Comparison of ENCODE assay signal across 10 cellular contexts in the genomic region with DNA sequence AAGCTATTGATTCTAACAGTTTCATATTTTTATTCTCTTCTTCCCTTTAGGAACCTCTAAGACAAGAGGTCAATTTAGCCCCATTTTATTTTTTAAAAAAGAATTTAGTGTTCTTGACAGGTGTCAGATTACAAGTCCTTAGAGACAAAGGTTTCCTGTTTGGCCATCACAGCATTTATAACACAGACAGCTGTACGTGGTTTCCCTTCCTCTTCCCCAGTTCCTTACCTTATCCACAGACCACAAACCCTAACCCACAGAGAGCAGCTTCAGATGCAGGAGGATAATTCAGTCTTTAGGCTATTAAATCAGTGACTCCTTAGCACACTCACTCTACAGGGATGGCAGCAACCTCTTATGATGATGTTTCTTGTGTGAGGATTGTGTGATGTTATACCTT.
DNase-seq lines count a peak whose midpoint lies in the region; ATAC-seq and TF ChIP-seq lines count a peak whose summit lies in the region.
"Had no signal": no experiment of that assay in that cellular context is flagged by ENCODE, and none has a peak within 500 bp of the region (broad histone marks: within the 10 kb centered on the region; RNA-seq: fewer than 3 reads in every experiment).

No MANE protein-coding gene starts in this region.

- no peak overlapping the region for H3K9ac ChIP-seq in BLaER1

- intact Hi-C loops in mucosa of descending colon (cut with DNase I, micrococcal nuclease) (no loop called here), uterus (cut with DNase I; ENCODE audit: low total_unique reads) (no loop called here)

- H3K36me3 ChIP-seq in BLaER1 (no peaks in the 10 kb centered on the region), mucosa of descending colon (ENCODE audit: low read depth) (no peaks in the 10 kb centered on the region), uterus (no peaks in the 10 kb centered on the region)
- H3K36me3 ChIP-seq: gastrocnemius medialis had no signal

- H3K9me3 ChIP-seq in BLaER1 (peaks cover 47% of the 10 kb centered on the region), mucosa of descending colon (peaks cover 56% of the 10 kb centered on the region), uterus (no peaks in the 10 kb centered on the region)
- H3K9me3 ChIP-seq: gastrocnemius medialis had no signal

- H3K4me1 ChIP-seq in BLaER1 (peaks cover 31% of the 10 kb centered on the region), mucosa of descending colon (ENCODE audit: low read depth) (no peaks in the 10 kb centered on the region), uterus (no peaks in the 10 kb centered on the region)
- H3K4me1 ChIP-seq: gastrocnemius medialis had no signal

- TF ChIP-seq CTCF in mucosa of descending colon (IDR thresholded peaks at IDR 0.05) (no peak), uterus (IDR thresholded peaks at IDR 0.05) (no peak)

- ATAC-seq in GM19397 (IDR thresholded peaks at IDR 0.05; ENCODE audit: unreplicated experiment) (peak; percentile 89), HG03045 (IDR thresholded peaks at IDR 0.05; ENCODE audit: unreplicated experiment) (peak; percentile 88), GM18519 (IDR thresholded peaks at IDR 0.05; ENCODE audit: low FRiP score, unreplicated experiment) (no peak), mucosa of descending colon (no peak)
- ATAC-seq: gastrocnemius medialis had no signal

- no peak overlapping the region for H3K27ac ChIP-seq in BLaER1
- no peak overlapping the region for H3K27ac ChIP-seq in uterus
- H3K27ac ChIP-seq: gastrocnemius medialis had no signal

- peak overlapping the region; percentile 65 for H3K4me2 ChIP-seq in BLaER1

- H3K4me3 ChIP-seq in BLaER1 (no peak overlapping the region), mucosa of descending colon (no peak overlapping the region), uterus (no peak overlapping the region)
- H3K4me3 ChIP-seq: gastrocnemius medialis had no signal

- H4K20me1 ChIP-seq in BLaER1, result no peaks in the 10 kb centered on the region

- H3K27me3 ChIP-seq in BLaER1 (no peaks in the 10 kb centered on the region), uterus (no peaks in the 10 kb centered on the region)
- H3K27me3 ChIP-seq: gastrocnemius medialis had no signal

- TF ChIP-seq POLR2A in uterus (IDR thresholded peaks at IDR 0.05), result no peak

- DNase-seq in NOMO-1 (lab: John Stamatoyannopoulos, UW; ENCODE audit: unreplicated experiment in 2 of 2) (peak; percentile 70 to 96), T-helper 1 cell (no peak), mucosa of descending colon (no peak), uterus (no peak)
- DNase-seq: activated naive CD8-positive, alpha-beta T cell treated with anti-CD3 and anti-CD28 coated beads, Interleukin-2, amount 10 ng/mL, durations not matched to agents 7 days and 5 days; gastrocnemius medialis had no signal

Comparison
In these comparisons a context has a peak if more than half of its experiments do, and no peak if none do; other contexts are left out.
1. ATAC-seq: peak in GM19397 (single experiment) and HG03045 (single experiment); none in GM18519 (single experiment) and mucosa of descending colon (single experiment).
2. DNase-seq: peak in NOMO-1 (2 of 2); none in T-helper 1 cell (0 of 5), mucosa of descending colon (0 of 3) and uterus (0 of 2).